Comparison of ENCODE assay signal across 9 cellular contexts in the genomic region with DNA sequence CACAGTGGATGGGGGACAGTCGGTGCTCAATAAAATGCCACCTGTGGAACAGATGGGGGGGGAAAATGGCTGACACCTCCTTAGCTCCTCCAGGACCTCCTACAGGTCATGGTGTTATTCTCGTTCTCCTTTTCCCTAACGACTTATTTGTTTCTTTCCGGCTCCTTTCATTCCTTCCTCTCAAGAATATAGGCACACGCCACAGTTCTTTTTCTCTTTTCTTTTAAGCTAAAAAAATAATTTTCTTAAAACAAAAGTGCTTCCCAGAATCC. TPM values are rescaled to one million over a fixed set of nuclear protein-coding genes. Genes with fewer than 3 reads are reported as not detected.
DNase-seq lines count a peak whose midpoint lies in the region; ATAC-seq and TF ChIP-seq lines count a peak whose summit lies in the region.
"Had no signal": no experiment of that assay in that cellular context is flagged by ENCODE, and none has a peak within 500 bp of the region (broad histone marks: within the 10 kb centered on the region; RNA-seq: fewer than 3 reads in every experiment).

No MANE protein-coding gene starts in this region.

- H3K4me3 Mint-ChIP-seq in GM23338: peak overlapping the region; percentile 77

- H3K36me3 ChIP-seq in GM23338 (ENCODE audit: insufficient read depth) (no peaks in the 10 kb centered on the region), Peyer's patch (no peaks in the 10 kb centered on the region), esophagus muscularis mucosa (no peaks in the 10 kb centered on the region)

- TF ChIP-seq POLR2A in Peyer's patch (IDR thresholded peaks at IDR 0.05) (no peak), esophagus muscularis mucosa (IDR thresholded peaks at IDR 0.05; ENCODE audit: low read depth) (no peak)

- 91% methylated on average over 5 of the region's 5 CpGs for WGBS in esophagus muscularis mucosa

- ATAC-seq in GM23338: no peak
- no peak for ATAC-seq in GM21529 (IDR thresholded peaks at IDR 0.05; ENCODE audit: unreplicated experiment)

- no peak overlapping the region; the same call in 1 of the 2 replicates for H2AFZ ChIP-seq in GM23338

- H3K4me2 ChIP-seq in GM23338: peak overlapping the region; percentile 94

- no peak for TF ChIP-seq EP300 in esophagus muscularis mucosa (IDR thresholded peaks at IDR 0.05)

- H4K20me1 ChIP-seq in GM23338 (replicated peaks; ENCODE audit: insufficient read depth): no peaks in the 10 kb centered on the region; the same call in 1 of the 2 replicates

- peaks cover 27% of the 10 kb centered on the region for H3K4me1 Mint-ChIP-seq in GM23338

- H3K27me3 ChIP-seq in GM23338 (ENCODE audit: insufficient read depth) (peaks cover 4% of the 10 kb centered on the region; the same call in 1 of the 2 replicates), Peyer's patch (no peaks in the 10 kb centered on the region), esophagus muscularis mucosa (no peaks in the 10 kb centered on the region)

- H3K27ac ChIP-seq in GM23338 (ENCODE audit: low read depth) (no peak overlapping the region), Peyer's patch (peak overlapping the region; percentile 96 to 100 (median 98)), esophagus muscularis mucosa (replicated peaks in 1 of 4) (peak overlapping the region; percentile 85 to 91 (median 86)), skin epidermis (peak overlapping the region in 15 of 21 experiments; percentile 80 to 97 (median 91))

- H3K36me3 Mint-ChIP-seq in GM23338 (ENCODE audit: low read depth): peaks cover 8% of the 10 kb centered on the region

- no peak overlapping the region for H3K27ac Mint-ChIP-seq in GM23338

- DNase-seq in GM23338 (ENCODE audit: low spot score) (peak; percentile 25), Peyer's patch (no peak), esophagus muscularis mucosa (ENCODE audit: extremely low spot score) (no peak), NCI-H446 (lab: John Stamatoyannopoulos, UW) (no peak), SKM-1 (lab: John Stamatoyannopoulos, UW; ENCODE audit: unreplicated experiment) (no peak), NCI-H82 treated with DMSO at 0.1 percent for 48 hours (lab: John Stamatoyannopoulos, UW; ENCODE audit: unreplicated experiment) (no peak)
- DNase-seq: NCI-H187 had no signal

- intact Hi-C loops in esophagus muscularis mucosa (cut with DNase I): loop anchor here (2.0 kb wide), 1 partner anchor 41 kb away; a partner anchor contains a TSS

- H3K9me2 ChIP-seq in GM23338 (ENCODE audit: insufficient read depth): no peaks in the 10 kb centered on the region

- no peak for TF ChIP-seq CTCF in GM23338 (conservative IDR thresholded peaks at IDR 0.05; ENCODE audit: low read depth in 2 of 2)
- TF ChIP-seq CTCF in Peyer's patch (IDR thresholded peaks at IDR 0.05): no peak
- TF ChIP-seq CTCF in esophagus muscularis mucosa (IDR thresholded peaks at IDR 0.05): no peak

- H3F3A ChIP-seq in GM23338 (replicated peaks; ENCODE audit: low read depth): no peaks in the 10 kb centered on the region

- H3K4me3 ChIP-seq in GM23338 (peak overlapping the region; percentile 89), Peyer's patch (peak overlapping the region in 2 of 4 donors; percentile 91 to 98), esophagus muscularis mucosa (no peak overlapping the region), skin epidermis (peak overlapping the region in 3 of 7 experiments; percentile 72 to 97 (median 90))

- peaks cover 12% of the 10 kb centered on the region for H3K4me1 ChIP-seq in GM23338 (ENCODE audit: insufficient read depth)
- peaks cover 0 to 26% (median 12%) of the 10 kb centered on the region in 4 donors for H3K4me1 ChIP-seq in Peyer's patch
- peaks cover 14 to 36% (median 32%) of the 10 kb centered on the region in 4 donors for H3K4me1 ChIP-seq in esophagus muscularis mucosa

- H3K9me3 Mint-ChIP-seq in GM23338: peaks cover 5% of the 10 kb centered on the region

- peaks cover 6% of the 10 kb centered on the region; the same call in 1 of the 2 replicates for H3K79me2 ChIP-seq in GM23338 (replicated peaks; ENCODE audit: insufficient read depth)

- peaks cover 11% of the 10 kb centered on the region for H3K27me3 Mint-ChIP-seq in GM23338 (ENCODE audit: insufficient read depth, low read depth, poor library complexity)

- H3K9me3 ChIP-seq in Peyer's patch (no peaks in the 10 kb centered on the region), esophagus muscularis mucosa (no peaks in the 10 kb centered on the region)

TF ChIP-seq in GM23338, 12 proteins besides CTCF, POLR2A, EP300 and RAD21 (continues in another document):
- TF ChIP-seq, protein P1, sequence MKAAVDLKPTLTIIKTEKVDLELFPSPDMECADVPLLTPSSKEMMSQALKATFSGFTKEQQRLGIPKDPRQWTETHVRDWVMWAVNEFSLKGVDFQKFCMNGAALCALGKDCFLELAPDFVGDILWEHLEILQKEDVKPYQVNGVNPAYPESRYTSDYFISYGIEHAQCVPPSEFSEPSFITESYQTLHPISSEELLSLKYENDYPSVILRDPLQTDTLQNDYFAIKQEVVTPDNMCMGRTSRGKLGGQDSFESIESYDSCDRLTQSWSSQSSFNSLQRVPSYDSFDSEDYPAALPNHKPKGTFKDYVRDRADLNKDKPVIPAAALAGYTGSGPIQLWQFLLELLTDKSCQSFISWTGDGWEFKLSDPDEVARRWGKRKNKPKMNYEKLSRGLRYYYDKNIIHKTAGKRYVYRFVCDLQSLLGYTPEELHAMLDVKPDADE (IDR thresholded peaks at IDR 0.05): no peak
- TF ChIP-seq CREB1 (CRISPR knock-in tag; IDR thresholded peaks at IDR 0.05; ENCODE audit: low read depth) (no peak), ZNF331 (CRISPR knock-in tag; IDR thresholded peaks at IDR 0.05; ENCODE audit: low read depth) (no peak), POLR2AphosphoS5 (IDR thresholded peaks at IDR 0.05; ENCODE audit: low read depth) (no peak), EZH2 (IDR thresholded peaks at IDR 0.05; ENCODE audit: low read depth, unreplicated experiment) (no peak)
- TF ChIP-seq, protein P2, sequence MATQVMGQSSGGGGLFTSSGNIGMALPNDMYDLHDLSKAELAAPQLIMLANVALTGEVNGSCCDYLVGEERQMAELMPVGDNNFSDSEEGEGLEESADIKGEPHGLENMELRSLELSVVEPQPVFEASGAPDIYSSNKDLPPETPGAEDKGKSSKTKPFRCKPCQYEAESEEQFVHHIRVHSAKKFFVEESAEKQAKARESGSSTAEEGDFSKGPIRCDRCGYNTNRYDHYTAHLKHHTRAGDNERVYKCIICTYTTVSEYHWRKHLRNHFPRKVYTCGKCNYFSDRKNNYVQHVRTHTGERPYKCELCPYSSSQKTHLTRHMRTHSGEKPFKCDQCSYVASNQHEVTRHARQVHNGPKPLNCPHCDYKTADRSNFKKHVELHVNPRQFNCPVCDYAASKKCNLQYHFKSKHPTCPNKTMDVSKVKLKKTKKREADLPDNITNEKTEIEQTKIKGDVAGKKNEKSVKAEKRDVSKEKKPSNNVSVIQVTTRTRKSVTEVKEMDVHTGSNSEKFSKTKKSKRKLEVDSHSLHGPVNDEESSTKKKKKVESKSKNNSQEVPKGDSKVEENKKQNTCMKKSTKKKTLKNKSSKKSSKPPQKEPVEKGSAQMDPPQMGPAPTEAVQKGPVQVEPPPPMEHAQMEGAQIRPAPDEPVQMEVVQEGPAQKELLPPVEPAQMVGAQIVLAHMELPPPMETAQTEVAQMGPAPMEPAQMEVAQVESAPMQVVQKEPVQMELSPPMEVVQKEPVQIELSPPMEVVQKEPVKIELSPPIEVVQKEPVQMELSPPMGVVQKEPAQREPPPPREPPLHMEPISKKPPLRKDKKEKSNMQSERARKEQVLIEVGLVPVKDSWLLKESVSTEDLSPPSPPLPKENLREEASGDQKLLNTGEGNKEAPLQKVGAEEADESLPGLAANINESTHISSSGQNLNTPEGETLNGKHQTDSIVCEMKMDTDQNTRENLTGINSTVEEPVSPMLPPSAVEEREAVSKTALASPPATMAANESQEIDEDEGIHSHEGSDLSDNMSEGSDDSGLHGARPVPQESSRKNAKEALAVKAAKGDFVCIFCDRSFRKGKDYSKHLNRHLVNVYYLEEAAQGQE (IDR thresholded peaks at IDR 0.05; ENCODE audit: unreplicated experiment): no peak

RNA-seq across cellular contexts. Expression of a gene that starts 1.4 kb away (rescaled TPM):
- 51.4 and 62.8 TPM in 2 replicates for total RNA-seq in GM23338 (2014; rRNA removed; shearing (Covaris generic))
- 40.5 and 44.3 TPM in 2 replicates for polyA plus RNA-seq in GM23338 (2016; fragmentation: Nextera tagmentation; extraction: Ambion mirVana)
- total RNA-seq in Peyer's patch: 100 to 1,000 TPM in 1 of 4 donors, 10 to 100 TPM in 3; 65.6 to 169 (median 81.4) TPM
- total RNA-seq in esophagus muscularis mucosa: 10 to 100 TPM; 24.1 to 54.5 (median 30.4) TPM

RNA-seq across cellular contexts. Expression of a gene that starts 41.5 kb away (rescaled TPM):
- 43.1 and 44.3 TPM in 2 replicates for total RNA-seq in GM23338 (2014; rRNA removed; shearing (Covaris generic))
- polyA plus RNA-seq in GM23338 (2016; fragmentation: Nextera tagmentation; extraction: Ambion mirVana): 33.8 and 39.9 TPM in 2 replicates
- 10 to 100 TPM; 28.2 to 37.1 (median 32.7) TPM for total RNA-seq in Peyer's patch
- 10 to 100 TPM in 1 of 4 donors, 1 to 10 TPM in 3; 6.6 to 18.0 (median 8.3) TPM for total RNA-seq in esophagus muscularis mucosa
